In genomic region chr5:133993152-133993548, GRCh38 we compare ENCODE assay signal across 11 cellular contexts.
DNase-seq lines count a peak whose midpoint lies in the region; ATAC-seq and TF ChIP-seq lines count a peak whose summit lies in the region.
"Had no signal": no experiment of that assay in that cellular context is flagged by ENCODE, and none has a peak within 500 bp of the region (broad histone marks: within the 10 kb centered on the region; RNA-seq: fewer than 3 reads in every experiment).

No MANE protein-coding gene starts in this region.

- peaks cover 46% of the 10 kb centered on the region for H3K4me1 ChIP-seq in adipocyte (ENCODE audit: control insufficient read depth, insufficient read depth, low read length)

- H3K9ac ChIP-seq in adipocyte (ENCODE audit: low read length): no peak overlapping the region

- no peak for TF ChIP-seq CTCF in AG10803 (conservative IDR thresholded peaks at IDR 0.05; ENCODE audit: low read length)

- no peaks in the 10 kb centered on the region for H3K9me3 ChIP-seq in adipocyte (ENCODE audit: control insufficient read depth, low read length)

- DNase-seq in AG10803 (ENCODE audit: low read depth) (peak; percentile 65), GM04503 (ENCODE audit: low read depth) (peak; percentile 49), adipocyte (ENCODE audit: low read depth) (peak; percentile 69), hepatic stellate cell (ENCODE audit: low spot score) (peak; percentile 57), iPS-NIHi7 (ENCODE audit: extremely low spot score) (no peak), D341Med (ENCODE audit: low spot score) (no peak)
- DNase-seq: activated CD4-positive, alpha-beta T cell treated with anti-CD3 and anti-CD28 coated beads for 1 hour; GDM1 had no signal

- H3K36me3 ChIP-seq in adipocyte (ENCODE audit: control insufficient read depth, insufficient read depth, low read length, severe bottlenecking): peaks cover 32% of the 10 kb centered on the region

- no peak for ATAC-seq in GM18907 (IDR thresholded peaks at IDR 0.05; ENCODE audit: unreplicated experiment)
- ATAC-seq in GM21529 (IDR thresholded peaks at IDR 0.05; ENCODE audit: unreplicated experiment): no peak
- ATAC-seq: Panc1 had no signal

- no peak overlapping the region for H3K4me3 ChIP-seq in AG10803 (ENCODE audit: low read length)
- H3K4me3 ChIP-seq in adipocyte (ENCODE audit: low read length): no peak overlapping the region

- no peaks in the 10 kb centered on the region for H3K27me3 ChIP-seq in adipocyte (replicated peaks; ENCODE audit: control insufficient read depth, insufficient read depth, low read length)

Comparison
In these comparisons a context has a peak if more than half of its experiments do, and no peak if none do; other contexts are left out.
1. DNase-seq: peak in AG10803 (single experiment), GM04503 (single experiment), adipocyte (single experiment) and hepatic stellate cell (single experiment); none in iPS-NIHi7 (single experiment) and D341Med (single experiment).